Comparison of ENCODE assay signal across 34 cellular contexts in genomic region chr2:179174240-179174639, GRCh38.
"Had no signal": no experiment of that assay in that cellular context is flagged by ENCODE, and none has a peak within 500 bp of the region (broad histone marks: within the 10 kb centered on the region; RNA-seq: fewer than 3 reads in every experiment).

No MANE protein-coding gene starts in this region.

- H3K9me3 ChIP-seq: MG63 had no signal

- H3K36me3 ChIP-seq: MG63 had no signal

- H3K4me3 ChIP-seq: MG63 had no signal

- H3K27me3 ChIP-seq: MG63 had no signal

- DNase-seq: Karpas-422, Kasumi-1, MG63, MM.1S, MV-4-11, NCI-H1048, NCI-H1092, NCI-H1092 treated with DMSO at 0.1 percent for 48 hours, NCI-H1105, NCI-H1105 treated with DMSO at 0.1 percent for 48 hours, NCI-H1417, NCI-H1417 treated with DMSO at 0.1 percent for 48 hours, NCI-H1436, NCI-H1436 treated with DMSO at 0.1 percent for 48 hours, NCI-H146, NCI-H1694, NCI-H1694 treated with DMSO at 0.1 percent for 48 hours, NCI-H187, NCI-H187 treated with DMSO at 0.1 percent for 48 hours, NCI-H1930, NCI-H2029, NCI-H2029 treated with DMSO at 0.1 percent for 48 hours, NCI-H2081, NCI-H2081 treated with DMSO at 0.1 percent for 48 hours, NCI-H2107, NCI-H2171, NCI-H2171 treated with DMSO at 0.1 percent for 48 hours, NCI-H2227 treated with DMSO at 0.1 percent for 48 hours, NCI-H226, NCI-H345, NCI-H446, NCI-H446 treated with DMSO at 0.1 percent for 48 hours, NCI-H510A, NCI-H510A treated with DMSO at 0.1 percent for 48 hours had no signal
